8 cellular contexts compared by ENCODE assay signal in genomic region chr17:64262422-64263260, GRCh38. TPM values are rescaled to one million over a fixed set of nuclear protein-coding genes. Genes with fewer than 3 reads are reported as not detected.
DNase-seq lines count a peak whose midpoint lies in the region; ATAC-seq and FAIRE-seq lines count a peak whose summit lies in the region.

A gene with protein sequence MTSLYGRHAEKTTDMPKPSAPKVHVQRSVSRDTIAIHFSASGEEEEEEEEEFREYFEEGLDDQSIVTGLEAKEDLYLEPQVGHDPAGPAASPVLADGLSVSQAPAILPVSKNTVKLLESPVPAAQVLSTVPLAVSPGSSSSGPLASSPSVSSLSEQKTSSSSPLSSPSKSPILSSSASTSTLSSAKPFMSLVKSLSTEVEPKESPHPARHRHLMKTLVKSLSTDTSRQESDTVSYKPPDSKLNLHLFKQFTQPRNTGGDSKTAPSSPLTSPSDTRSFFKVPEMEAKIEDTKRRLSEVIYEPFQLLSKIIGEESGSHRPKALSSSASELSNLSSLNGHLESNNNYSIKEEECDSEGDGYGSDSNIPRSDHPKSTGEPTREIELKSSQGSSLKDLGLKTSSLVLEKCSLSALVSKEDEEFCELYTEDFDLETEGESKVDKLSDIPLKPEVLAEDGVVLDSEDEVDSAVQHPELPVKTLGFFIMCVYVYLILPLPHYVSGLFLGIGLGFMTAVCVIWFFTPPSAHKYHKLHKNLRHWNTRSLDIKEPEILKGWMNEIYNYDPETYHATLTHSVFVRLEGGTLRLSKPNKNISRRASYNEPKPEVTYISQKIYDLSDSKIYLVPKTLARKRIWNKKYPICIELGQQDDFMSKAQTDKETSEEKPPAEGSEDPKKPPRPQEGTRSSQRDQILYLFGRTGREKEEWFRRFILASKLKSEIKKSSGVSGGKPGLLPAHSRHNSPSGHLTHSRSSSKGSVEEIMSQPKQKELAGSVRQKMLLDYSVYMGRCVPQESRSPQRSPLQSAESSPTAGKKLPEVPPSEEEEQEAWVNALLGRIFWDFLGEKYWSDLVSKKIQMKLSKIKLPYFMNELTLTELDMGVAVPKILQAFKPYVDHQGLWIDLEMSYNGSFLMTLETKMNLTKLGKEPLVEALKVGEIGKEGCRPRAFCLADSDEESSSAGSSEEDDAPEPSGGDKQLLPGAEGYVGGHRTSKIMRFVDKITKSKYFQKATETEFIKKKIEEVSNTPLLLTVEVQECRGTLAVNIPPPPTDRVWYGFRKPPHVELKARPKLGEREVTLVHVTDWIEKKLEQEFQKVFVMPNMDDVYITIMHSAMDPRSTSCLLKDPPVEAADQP (minus strand): TSS chr17:64263260. CDS start chr17:64214217, 49,043 bp downstream.

- peaks cover 36% of the 10 kb centered on the region; the same call in 1 of the 2 replicates for H4K20me1 ChIP-seq in BLaER1

- intact Hi-C loops in right cardiac atrium (cut with DNase I) = loop anchor here in 3 of 4 donors (5.0 to 10.0 kb wide), 3 partner anchors 108 to 115 kb away; no protein-coding TSS in a partner anchor
- intact Hi-C loops in sciatic nerve (cut with DNase I) = loop anchor here (10.0 kb wide), 1 partner anchor 108 kb away; no protein-coding TSS in a partner anchor

- H3K9me3 Mint-ChIP-seq in T-cell = no peaks in the 10 kb centered on the region

- under 1% methylated on average over 87 of the region's 87 CpGs for WGBS in right cardiac atrium

- H3K9ac ChIP-seq in BLaER1 = peak within 1 kb of the TSS; percentile 87

- H3K4me1 ChIP-seq in BLaER1 = peaks cover 30% of the 10 kb centered on the region
- H3K4me1 ChIP-seq in right cardiac atrium (ENCODE audit: control insufficient read depth, insufficient read depth, low read length) = peaks cover 7% of the 10 kb centered on the region

- no peaks in the 10 kb centered on the region for H3K27me3 ChIP-seq in BLaER1
- no peaks in the 10 kb centered on the region for H3K27me3 ChIP-seq in right cardiac atrium (ENCODE audit: control insufficient read depth, insufficient read depth)

- H3K27me3 Mint-ChIP-seq in T-cell = peaks cover 0 to 4% of the 10 kb centered on the region in 2 donors

- no peaks in the 10 kb centered on the region for H3K36me3 Mint-ChIP-seq in T-cell

- H3K4me1 Mint-ChIP-seq in T-cell = peaks cover 34 to 42% (median 37%) of the 10 kb centered on the region in 3 donors

- peak within 1 kb of the TSS; percentile 84 to 96 for H3K27ac Mint-ChIP-seq in T-cell

- H3K27ac ChIP-seq in BLaER1 = peak within 1 kb of the TSS; percentile 81
- H3K27ac ChIP-seq in right cardiac atrium (ENCODE audit: low read length) = peak within 1 kb of the TSS; percentile 94

- H3K36me3 ChIP-seq in BLaER1 = no peaks in the 10 kb centered on the region

- peak; percentile 49 for DNase-seq in GM19239 (ENCODE audit: insufficient read length, low spot score)
- peak; percentile 39 to 81 (median 72) for DNase-seq in T-cell
- DNase-seq in amniotic stem cell (lab: John Stamatoyannopoulos, UW) = peak; percentile 27
- peak; percentile 60 to 78 (median 77) for DNase-seq in right cardiac atrium
- peak; percentile 77 for DNase-seq in sciatic nerve (ENCODE audit: low spot score)
- DNase-seq in SKM-1 treated with dmso at 0.1 percent for 144 hours (lab: John Stamatoyannopoulos, UW; ENCODE audit: unreplicated experiment) = no peak

- CTCF ChIA-PET in T-cell (lab: Charles Lee) = interaction anchor here in 1 of 2 donors (0.8 to 0.9 kb wide), 3 partner anchors 14 to 244 kb away, joined by 3 read pairs; partner anchors contain the start of genes CEP95 and DDX5

- peak; percentile 78 for FAIRE-seq in GM19239 (lab: Jason Lieb, UNC)

- POLR2A ChIA-PET in T-cell (lab: Charles Lee) = interaction anchor here in 1 of 2 donors (0.6 kb wide), 1 partner anchor 612 kb away, joined by 6 read pairs; no protein-coding TSS in a partner anchor

- H3K4me2 ChIP-seq in BLaER1 = peak within 1 kb of the TSS; percentile 95

- H3K4me3 ChIP-seq in BLaER1 (peak within 1 kb of the TSS; percentile 95), right cardiac atrium (ENCODE audit: low read length) (peak within 1 kb of the TSS; percentile 88)

- peak within 1 kb of the TSS; percentile 91 to 96 (median 93) for H3K4me3 Mint-ChIP-seq in T-cell

- H3K9me3 ChIP-seq in BLaER1 (no peaks in the 10 kb centered on the region), right cardiac atrium (ENCODE audit: control insufficient read depth, low read length) (no peaks in the 10 kb centered on the region)

- peak; percentile 30 for ATAC-seq in HG03439 (IDR thresholded peaks at IDR 0.05; ENCODE audit: unreplicated experiment)
- ATAC-seq in T-cell (replicated peaks in 1 of 4) = peak; percentile 52 to 58 (median 56)
- ATAC-seq in right cardiac atrium = peak; percentile 60 to 66
- peak; percentile 55 for ATAC-seq in sciatic nerve

RNA-seq across cellular contexts. Expression of the gene that starts here (rescaled TPM):
- total RNA-seq in T-cell = 10 to 100 TPM; 12.5 to 16.4 (median 14.8) TPM
- 10 to 100 TPM; 42.6 to 56.8 (median 46.6) TPM for total RNA-seq in right cardiac atrium
- 21.4 TPM for polyA plus RNA-seq in right cardiac atrium
- total RNA-seq in sciatic nerve = 39.5 TPM
